8 cellular contexts compared by ENCODE assay signal in the genomic region with DNA sequence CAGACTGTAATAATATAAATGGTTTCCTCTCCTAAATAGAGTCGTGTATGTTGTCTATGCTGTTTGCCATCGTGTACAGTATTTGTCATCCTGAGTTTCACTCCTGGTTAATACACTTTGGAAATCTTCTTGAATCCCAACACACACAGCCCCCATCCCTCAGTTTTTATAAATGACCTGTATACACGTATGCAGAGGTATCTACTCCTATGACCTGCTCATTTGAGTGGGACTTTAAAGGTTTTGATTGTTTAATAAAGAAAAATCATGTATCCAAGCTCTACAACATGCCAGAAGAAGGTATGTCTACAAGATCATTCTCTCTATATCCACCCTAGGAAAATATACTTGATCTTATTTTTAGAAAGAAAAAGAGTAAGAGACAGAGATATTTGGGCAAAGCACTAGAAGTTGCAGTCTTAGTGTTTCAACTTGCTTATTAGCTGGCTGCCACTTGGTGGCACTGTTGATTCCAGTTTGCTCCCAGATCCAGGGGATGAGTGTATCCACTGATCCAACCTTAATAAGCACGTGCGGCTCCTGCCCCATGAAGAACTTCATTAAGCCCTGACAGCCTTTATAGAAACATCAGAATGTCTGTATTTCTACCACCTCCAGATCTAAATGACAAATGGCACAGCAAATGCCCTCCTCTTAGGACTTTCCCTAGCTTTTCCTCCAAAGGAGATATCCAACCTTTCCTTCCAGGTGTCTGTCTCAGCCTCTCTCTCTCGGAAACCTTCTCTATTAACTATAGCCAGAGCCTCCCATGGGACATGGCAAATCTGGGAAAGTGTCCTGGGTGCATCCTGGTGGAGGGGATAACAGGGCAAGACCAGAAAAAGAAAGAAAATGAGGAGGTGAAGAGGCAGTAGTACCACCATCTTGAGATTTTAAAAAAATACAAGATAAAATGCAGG.
DNase-seq lines count a peak whose midpoint lies in the region; ATAC-seq lines count a peak whose summit lies in the region.

No MANE protein-coding gene starts in this region.

- no peaks in the 10 kb centered on the region for H3K4me1 Mint-ChIP-seq in activated T-cell treated with anti-CD3 and anti-CD28 coated beads, Interleukin-2, amount 50 U/mL, for 24 hours (ENCODE audit: low read depth)

- H3K27ac Mint-ChIP-seq in activated T-cell treated with anti-CD3 and anti-CD28 coated beads, Interleukin-2, amount 50 U/mL, for 24 hours, result no peak overlapping the region

- H3K9me3 Mint-ChIP-seq in activated T-cell treated with anti-CD3 and anti-CD28 coated beads, Interleukin-2, amount 50 U/mL, for 24 hours, result no peaks in the 10 kb centered on the region

- intact Hi-C loops in Right ventricle myocardium inferior (cut with DNase I), result loop anchor here (1.0 to 10.0 kb wide), 2 partner anchors 192 to 416 kb away; no protein-coding TSS in a partner anchor

- peak; percentile 34 for DNase-seq in activated T-cell treated with anti-CD3 and anti-CD28 coated beads, Interleukin-2, amount 50 U/mL, for 24 hours
- no peak for DNase-seq in activated T-cell treated with anti-CD3 and anti-CD28 coated beads for 4 hours
- DNase-seq in NCI-H2171 treated with DMSO at 0.1 percent for 48 hours (lab: John Stamatoyannopoulos, UW), result peak; percentile 68
- DNase-seq in activated T-cell treated with anti-CD3 and anti-CD28 coated beads, Interleukin-2, amount 50 U/mL, for 48 hours, result peak; percentile 47 to 54
- no peak for DNase-seq in Right ventricle myocardium inferior (ENCODE audit: missing footprints)
- peak; percentile 20 for DNase-seq in pulmonary artery endothelial cell (ENCODE audit: low read depth, low spot score)

- ATAC-seq in HG02970 (IDR thresholded peaks at IDR 0.05; ENCODE audit: low FRiP score, unreplicated experiment) (peak; percentile 78), Right ventricle myocardium inferior (peak; percentile 78), GM19467 (IDR thresholded peaks at IDR 0.05; ENCODE audit: unreplicated experiment) (no peak)

- no peak overlapping the region for H3K4me3 Mint-ChIP-seq in activated T-cell treated with anti-CD3 and anti-CD28 coated beads, Interleukin-2, amount 50 U/mL, for 24 hours

- peaks cover 4% of the 10 kb centered on the region for H3K27me3 Mint-ChIP-seq in activated T-cell treated with anti-CD3 and anti-CD28 coated beads, Interleukin-2, amount 50 U/mL, for 24 hours

- H3K36me3 Mint-ChIP-seq in activated T-cell treated with anti-CD3 and anti-CD28 coated beads, Interleukin-2, amount 50 U/mL, for 24 hours (ENCODE audit: low read depth), result no peaks in the 10 kb centered on the region

Comparison
In these comparisons a context has a peak if more than half of its experiments do, and no peak if none do; other contexts are left out.
1. DNase-seq: peak in activated T-cell treated with anti-CD3 and anti-CD28 coated beads, Interleukin-2, amount 50 U/mL, for 24 hours (single experiment), NCI-H2171 treated with DMSO at 0.1 percent for 48 hours (single experiment), activated T-cell treated with anti-CD3 and anti-CD28 coated beads, Interleukin-2, amount 50 U/mL, for 48 hours (2 of 2) and pulmonary artery endothelial cell (single experiment); none in activated T-cell treated with anti-CD3 and anti-CD28 coated beads for 4 hours (single experiment) and Right ventricle myocardium inferior (single experiment).